11 cellular contexts compared by ENCODE assay signal in the genomic region with DNA sequence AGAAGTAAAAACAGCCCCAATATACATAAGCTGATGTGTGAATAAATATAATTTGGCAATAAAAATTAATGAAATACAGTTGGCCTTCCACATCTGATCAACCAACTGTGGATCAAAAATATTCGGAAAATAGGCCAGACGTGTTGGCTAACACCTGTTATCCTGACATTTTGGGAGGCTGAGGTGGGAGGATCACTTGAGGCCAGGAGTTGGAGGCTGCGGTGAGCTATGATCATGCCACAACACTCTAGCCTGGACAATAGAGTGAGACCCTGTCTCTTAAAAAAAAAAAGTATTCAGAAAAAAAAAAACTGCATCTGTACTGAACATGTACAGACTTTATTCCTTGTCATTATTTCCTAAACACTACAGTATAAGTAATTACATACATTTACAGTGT.
"Had no signal": no experiment of that assay in that cellular context is flagged by ENCODE, and none has a peak within 500 bp of the region (broad histone marks: within the 10 kb centered on the region; RNA-seq: fewer than 3 reads in every experiment).

No MANE protein-coding gene starts in this region.

- H2AFZ ChIP-seq: GM23248, GM23338 had no signal

- H3K4me1 Mint-ChIP-seq: GM23338, H9 had no signal

- H3K9me3 Mint-ChIP-seq: HFFc6 had no signal

- H3K27ac Mint-ChIP-seq: GM23338, H9, HFFc6 had no signal

- H3K9me3 ChIP-seq: HAP-1 had no signal

- H3K4me3 Mint-ChIP-seq: GM23338, H9, HFFc6 had no signal

- H3K4me3 ChIP-seq: GM23248, GM23338, HAP-1 had no signal

- H3K27ac ChIP-seq: GM23248 had no signal

- H3K9ac ChIP-seq: GM23248 had no signal

- DNase-seq: GM23248, GOT3, H7, H9, HCEC 1CT, HFFc6 had no signal

- ATAC-seq: GM23338, HCT116 had no signal

- H3K4me2 ChIP-seq: GM23338 had no signal

- H3K4me1 ChIP-seq: HAP-1 had no signal

- FAIRE-seq: H1, H54 had no signal
